ENCODE assay signal across 14 cellular contexts in the genomic region with DNA sequence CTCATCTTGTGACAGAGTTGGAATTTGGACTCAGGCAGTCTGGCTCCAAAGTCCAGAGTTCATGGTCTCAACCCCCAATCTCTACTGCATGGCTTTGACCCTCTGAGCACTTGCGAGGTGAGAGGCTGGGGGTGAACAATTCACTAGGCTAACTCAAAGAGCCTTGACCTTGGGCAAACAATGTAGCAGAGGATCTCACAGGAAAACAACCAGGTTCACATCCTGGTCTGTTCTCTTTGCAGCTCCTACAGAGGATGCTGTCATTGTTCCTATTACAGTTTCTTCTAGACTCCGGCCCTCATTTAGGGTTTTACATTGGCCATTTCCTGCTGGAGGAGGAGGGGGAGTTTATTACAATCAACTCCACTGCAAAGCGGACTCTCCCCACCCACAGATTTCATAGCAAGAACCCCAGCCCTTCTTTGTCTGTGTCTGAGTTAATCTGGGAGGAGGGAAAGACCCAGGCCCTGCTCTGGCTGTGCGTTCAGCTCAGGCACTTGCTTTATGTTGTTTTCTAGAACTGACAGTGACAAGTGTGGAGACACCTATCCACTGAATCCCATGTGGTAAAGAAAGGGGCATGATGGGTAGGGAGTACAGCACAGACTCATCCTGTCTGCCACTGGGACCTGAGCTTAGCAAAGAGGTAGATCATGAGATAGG.
DNase-seq lines count a peak whose midpoint lies in the region; ATAC-seq and TF ChIP-seq lines count a peak whose summit lies in the region.
"Had no signal": no experiment of that assay in that cellular context is flagged by ENCODE, and none has a peak within 500 bp of the region (broad histone marks: within the 10 kb centered on the region; RNA-seq: fewer than 3 reads in every experiment).

No MANE protein-coding gene starts in this region.

- H3K27ac Mint-ChIP-seq in activated T-helper 1 cell treated with anti-CD3 and anti-CD28 coated beads, Interleukin-12 subunit alpha, Interleukin-12 subunit beta, Interleukin-2, Interleukin-4 antibody, amounts not matched to agents 30 ng/mL and 10 ng/mL and 1 ng/mL, durations not matched to agents 14 hours and 24 hours and 36 hours = peak overlapping the region; percentile 94
- H3K27ac Mint-ChIP-seq in natural killer cell = peak overlapping the region; percentile 21 to 98
- no peak overlapping the region for H3K27ac Mint-ChIP-seq in type B pancreatic cell

- H3K4me3 ChIP-seq in right cardiac atrium (ENCODE audit: low read length) = no peak overlapping the region
- H3K4me3 ChIP-seq: prostate gland had no signal

- 73% methylated on average over 4 of the region's 4 CpGs for WGBS in right cardiac atrium

- TF ChIP-seq CTCF in natural killer cell (IDR thresholded peaks at IDR 0.05) (no peak), type B pancreatic cell (conservative IDR thresholded peaks at IDR 0.05) (no peak)

- no peaks in the 10 kb centered on the region for H3K9me3 ChIP-seq in right cardiac atrium (ENCODE audit: control insufficient read depth, low read length)
- H3K9me3 ChIP-seq: prostate gland had no signal

- peaks cover 13% of the 10 kb centered on the region for H3K4me1 ChIP-seq in right cardiac atrium (ENCODE audit: control insufficient read depth, insufficient read depth, low read length)
- H3K4me1 ChIP-seq: prostate gland had no signal

- H3K27me3 Mint-ChIP-seq in activated T-helper 1 cell treated with anti-CD3 and anti-CD28 coated beads, Interleukin-12 subunit alpha, Interleukin-12 subunit beta, Interleukin-2, Interleukin-4 antibody, amounts not matched to agents 30 ng/mL and 10 ng/mL and 1 ng/mL, durations not matched to agents 14 hours and 24 hours and 36 hours (ENCODE audit: insufficient read depth) = no peaks in the 10 kb centered on the region
- no peaks in the 10 kb centered on the region for H3K27me3 Mint-ChIP-seq in natural killer cell (ENCODE audit: low read depth in 2 of 2)
- H3K27me3 Mint-ChIP-seq in type B pancreatic cell = no peaks in the 10 kb centered on the region

- ATAC-seq in natural killer cell = peak in 1 of 3 donors; percentile 3
- no peak for ATAC-seq in GM18907 (IDR thresholded peaks at IDR 0.05; ENCODE audit: unreplicated experiment)
- no peak for ATAC-seq in right cardiac atrium
- ATAC-seq: SK-N-SH treated with all-trans-retinoic acid at 6 μM for 48 hours had no signal

- peak overlapping the region; percentile 41 for H3K4me3 Mint-ChIP-seq in activated T-helper 1 cell treated with anti-CD3 and anti-CD28 coated beads, Interleukin-12 subunit alpha, Interleukin-12 subunit beta, Interleukin-2, Interleukin-4 antibody, amounts not matched to agents 30 ng/mL and 10 ng/mL and 1 ng/mL, durations not matched to agents 14 hours and 24 hours and 36 hours
- no peak overlapping the region for H3K4me3 Mint-ChIP-seq in natural killer cell
- H3K4me3 Mint-ChIP-seq in type B pancreatic cell = no peak overlapping the region

- peaks cover 71% of the 10 kb centered on the region for H3K4me1 Mint-ChIP-seq in activated T-helper 1 cell treated with anti-CD3 and anti-CD28 coated beads, Interleukin-12 subunit alpha, Interleukin-12 subunit beta, Interleukin-2, Interleukin-4 antibody, amounts not matched to agents 30 ng/mL and 10 ng/mL and 1 ng/mL, durations not matched to agents 14 hours and 24 hours and 36 hours (ENCODE audit: low read depth)
- H3K4me1 Mint-ChIP-seq in natural killer cell = peaks cover 45 to 74% of the 10 kb centered on the region in 2 donors
- peaks cover 21% of the 10 kb centered on the region for H3K4me1 Mint-ChIP-seq in type B pancreatic cell (ENCODE audit: unreplicated experiment)

- intact Hi-C loops in activated T-helper 1 cell treated with anti-CD3 and anti-CD28 coated beads, Interleukin-12 subunit alpha, Interleukin-12 subunit beta, Interleukin-2, Interleukin-4 antibody, amounts not matched to agents 30 ng/mL and 10 ng/mL and 1 ng/mL, durations not matched to agents 14 hours and 24 hours and 36 hours (cut with micrococcal nuclease) = loop anchor here (1.0 to 10.0 kb wide), 13 partner anchors 9 to 372 kb away; a partner anchor contains a TSS
- intact Hi-C loops in natural killer cell (cut with micrococcal nuclease) (no loop called here), right cardiac atrium (cut with DNase I) (loop anchor here in 1 of 4 donors (10.0 kb wide), 1 partner anchor 372 kb away; no protein-coding TSS in a partner anchor)

- no peak overlapping the region for H3K27ac ChIP-seq in right cardiac atrium (ENCODE audit: low read length)
- H3K27ac ChIP-seq: prostate gland had no signal

- no peaks in the 10 kb centered on the region for H3K36me3 Mint-ChIP-seq in activated T-helper 1 cell treated with anti-CD3 and anti-CD28 coated beads, Interleukin-12 subunit alpha, Interleukin-12 subunit beta, Interleukin-2, Interleukin-4 antibody, amounts not matched to agents 30 ng/mL and 10 ng/mL and 1 ng/mL, durations not matched to agents 14 hours and 24 hours and 36 hours (ENCODE audit: low read depth)
- H3K36me3 Mint-ChIP-seq in natural killer cell (no peaks in the 10 kb centered on the region), type B pancreatic cell (no peaks in the 10 kb centered on the region)

- H3K9me3 Mint-ChIP-seq in activated T-helper 1 cell treated with anti-CD3 and anti-CD28 coated beads, Interleukin-12 subunit alpha, Interleukin-12 subunit beta, Interleukin-2, Interleukin-4 antibody, amounts not matched to agents 30 ng/mL and 10 ng/mL and 1 ng/mL, durations not matched to agents 14 hours and 24 hours and 36 hours = no peaks in the 10 kb centered on the region
- H3K9me3 Mint-ChIP-seq in natural killer cell (no peaks in the 10 kb centered on the region), type B pancreatic cell (no peaks in the 10 kb centered on the region)

- DNase-seq in activated naive CD4-positive, alpha-beta T cell treated with Interleukin-2 at 50 U/mL for 16 hours = peak; percentile 58
- DNase-seq in activated naive CD4-positive, alpha-beta T cell (lab: John Stamatoyannopoulos, UW) = no peak
- DNase-seq in activated T-helper 1 cell treated with anti-CD3 and anti-CD28 coated beads, Interleukin-12 subunit alpha, Interleukin-12 subunit beta, Interleukin-2, Interleukin-4 antibody, amounts not matched to agents 30 ng/mL and 10 ng/mL and 1 ng/mL, durations not matched to agents 14 hours and 24 hours and 36 hours (ENCODE audit: low spot score) = peak; percentile 26
- no peak for DNase-seq in natural killer cell
- DNase-seq in type B pancreatic cell (ENCODE audit: extremely low spot score, unreplicated experiment) = no peak
- no peak for DNase-seq in HT-29 (ENCODE audit: low spot score)
- DNase-seq in right cardiac atrium = no peak
- DNase-seq: DMS79 treated with DMSO at 0.1 percent for 48 hours, hypothalamus, mesenchymal stem cell, NCI-H2171 had no signal

- no peaks in the 10 kb centered on the region for H3K27me3 ChIP-seq in right cardiac atrium (ENCODE audit: control insufficient read depth, insufficient read depth)

Comparison
In these comparisons a context has a peak if more than half of its experiments do, and no peak if none do; other contexts are left out.
1. DNase-seq: peak in activated naive CD4-positive, alpha-beta T cell treated with Interleukin-2 at 50 U/mL for 16 hours (single experiment) and activated T-helper 1 cell treated with anti-CD3 and anti-CD28 coated beads, Interleukin-12 subunit alpha, Interleukin-12 subunit beta, Interleukin-2, Interleukin-4 antibody, amounts not matched to agents 30 ng/mL and 10 ng/mL and 1 ng/mL, durations not matched to agents 14 hours and 24 hours and 36 hours (single experiment); none in activated naive CD4-positive, alpha-beta T cell (0 of 4), natural killer cell (single experiment), type B pancreatic cell (single experiment), HT-29 (single experiment) and right cardiac atrium (0 of 3).